Comparison of ENCODE assay signal across 9 cellular contexts in the genomic region with DNA sequence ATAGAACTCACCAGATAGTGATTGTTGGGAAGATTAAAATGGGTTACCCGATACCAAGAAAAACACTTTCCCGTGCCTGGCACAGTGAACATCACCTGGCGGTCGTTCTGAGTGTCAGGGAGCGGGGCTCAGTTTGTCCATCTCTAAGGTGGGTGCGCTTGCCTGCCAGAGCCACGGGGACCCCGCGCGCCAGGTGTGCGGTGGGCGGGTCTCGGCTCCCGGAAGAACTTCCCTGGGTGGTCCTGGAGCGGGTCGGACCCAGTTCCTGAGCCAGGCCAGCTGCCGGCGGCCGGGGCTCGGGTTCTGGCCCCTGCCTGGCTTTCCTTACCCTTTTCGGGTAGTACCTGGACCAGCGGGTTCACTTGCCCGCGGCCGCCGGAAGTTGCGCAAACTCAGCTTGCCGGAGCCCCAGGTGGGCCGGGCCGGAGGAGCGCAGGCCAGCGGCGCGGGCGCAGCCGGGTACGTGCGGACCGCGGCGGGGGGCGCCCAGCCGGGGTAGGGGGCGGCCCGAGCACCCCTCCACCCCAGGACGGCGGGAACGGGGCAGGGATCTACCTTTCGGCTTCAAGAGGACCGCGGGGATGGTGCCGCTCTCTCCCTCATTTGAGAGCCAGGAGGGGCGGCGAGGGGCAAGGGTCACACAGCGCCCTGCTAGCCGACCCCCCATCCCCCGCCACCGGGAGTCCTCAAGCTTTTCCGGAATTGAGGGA. TPM values are rescaled to one million over a fixed set of nuclear protein-coding genes. Genes with fewer than 3 reads are reported as not detected.
DNase-seq lines count a peak whose midpoint lies in the region; ATAC-seq, FAIRE-seq and TF ChIP-seq lines count a peak whose summit lies in the region.
"Had no signal": no experiment of that assay in that cellular context is flagged by ENCODE, and none has a peak within 500 bp of the region (broad histone marks: within the 10 kb centered on the region; RNA-seq: fewer than 3 reads in every experiment).

No MANE protein-coding gene starts in this region.

- peak overlapping the region; percentile 98 for H3K4me2 ChIP-seq in neural progenitor cell

- H3K36me3 ChIP-seq in NT2/D1 (ENCODE audit: insufficient read depth, insufficient read length, low read length): peaks cover 6% of the 10 kb centered on the region
- no peaks in the 10 kb centered on the region for H3K36me3 ChIP-seq in neural progenitor cell

- DNase-seq in DMS53 (lab: John Stamatoyannopoulos, UW) (peak; percentile 82), NT2/D1 (ENCODE audit: low read depth, low spot score) (no peak), epithelial cell of prostate (ENCODE audit: low read depth, low spot score) (no peak), neural progenitor cell (ENCODE audit: low spot score) (peak; percentile 30), GM12891 (ENCODE audit: insufficient read length, low spot score) (no peak), GM03348 (ENCODE audit: low spot score) (no peak), frontal cortex (ENCODE audit: low spot score in 2 of 2) (no peak)

- H3K9me3 ChIP-seq in NT2/D1 (ENCODE audit: insufficient read depth, low read length) (no peaks in the 10 kb centered on the region), neural progenitor cell (ENCODE audit: low read depth) (no peaks in the 10 kb centered on the region)

- H3K4me1 Mint-ChIP-seq in neural progenitor cell: peaks cover 17% of the 10 kb centered on the region

- H3K9me3 Mint-ChIP-seq in neural progenitor cell: peaks cover 4% of the 10 kb centered on the region

- H3K4me3 ChIP-seq in NT2/D1 (ENCODE audit: insufficient read length, low read depth): peak overlapping the region; percentile 36
- H3K4me3 ChIP-seq in neural progenitor cell: peak overlapping the region; percentile 71

- no peak overlapping the region for H3K27ac Mint-ChIP-seq in neural progenitor cell

- no peak for ATAC-seq in HG02973 (IDR thresholded peaks at IDR 0.05; ENCODE audit: unreplicated experiment)

- peaks cover 30% of the 10 kb centered on the region for H3K27me3 Mint-ChIP-seq in neural progenitor cell (ENCODE audit: insufficient read depth, low read depth)

- no peak for TF ChIP-seq CTCF in neural progenitor cell (IDR thresholded peaks at IDR 0.05)

- peaks cover 6% of the 10 kb centered on the region for H3K36me3 Mint-ChIP-seq in neural progenitor cell

- H4K20me1 ChIP-seq in neural progenitor cell (ENCODE audit: low read depth): peaks cover 31% of the 10 kb centered on the region

- peaks cover 12% of the 10 kb centered on the region for H3F3A ChIP-seq in neural progenitor cell (ENCODE audit: low read depth)

- no peak for FAIRE-seq in GM12891 (lab: Jason Lieb, UNC)
- FAIRE-seq in frontal cortex (lab: Jason Lieb, UNC): no peak
- FAIRE-seq: endometrium had no signal

- peak overlapping the region; percentile 73 for H3K4me3 Mint-ChIP-seq in neural progenitor cell

- peaks cover 11% of the 10 kb centered on the region for H3K4me1 ChIP-seq in NT2/D1 (ENCODE audit: insufficient read depth, insufficient read length)
- H3K4me1 ChIP-seq in neural progenitor cell: peaks cover 3% of the 10 kb centered on the region

- peak overlapping the region; percentile 80 for H2AFZ ChIP-seq in neural progenitor cell (replicated peaks)

- no peak for TF ChIP-seq POLR2A in GM12891 (IDR thresholded peaks at IDR 0.05; ENCODE audit: low read depth, low read length)

- H3K27ac ChIP-seq in epithelial cell of prostate (peak overlapping the region; percentile 89), neural progenitor cell (no peak overlapping the region)

- no peaks in the 10 kb centered on the region for H3K79me2 ChIP-seq in neural progenitor cell (ENCODE audit: low read depth)

- H3K9ac ChIP-seq in NT2/D1 (ENCODE audit: insufficient read length, low read depth) (no peak overlapping the region), neural progenitor cell (no peak overlapping the region)

- H3K27me3 ChIP-seq in NT2/D1 (ENCODE audit: insufficient read depth, insufficient read length) (peaks cover 28% of the 10 kb centered on the region), neural progenitor cell (peaks cover 66% of the 10 kb centered on the region)

TF ChIP-seq in GM12891, 5 proteins besides CTCF, POLR2A, EP300 and RAD21:
- TF ChIP-seq POU2F2 (IDR thresholded peaks at IDR 0.05; ENCODE audit: low read depth, low read length): no peak
- TF ChIP-seq SPI1 (IDR thresholded peaks at IDR 0.05; ENCODE audit: low read depth, low read length): no peak
- no peak for TF ChIP-seq POLR2AphosphoS5 (IDR thresholded peaks at IDR 0.05; ENCODE audit: low read depth, low read length)
- TF ChIP-seq PAX5 (IDR thresholded peaks at IDR 0.05; ENCODE audit: insufficient read depth, low read length, severe bottlenecking): no peak
- no peak for TF ChIP-seq TAF1 (IDR thresholded peaks at IDR 0.05; ENCODE audit: low read depth, low read length)

RNA-seq across cellular contexts. Expression of a gene that starts 7.5 kb away (rescaled TPM):
- total RNA-seq in neural progenitor cell (ENCODE audit: low replicate concordance): 2.9 and 9.1 TPM in 2 replicates
- polyA plus RNA-seq in GM12891 (2012; ENCODE audit: low read depth, missing spikeins): 4.0 TPM
- total RNA-seq in frontal cortex: 8.6 TPM

Comparison
In these comparisons a context has a peak if more than half of its experiments do, and no peak if none do; other contexts are left out.
1. DNase-seq: peak in DMS53 (single experiment) and neural progenitor cell (single experiment); none in NT2/D1 (single experiment), epithelial cell of prostate (single experiment), GM12891 (single experiment), GM03348 (single experiment) and frontal cortex (0 of 2).